ENCODE assay signal across 20 cellular contexts in the genomic region with DNA sequence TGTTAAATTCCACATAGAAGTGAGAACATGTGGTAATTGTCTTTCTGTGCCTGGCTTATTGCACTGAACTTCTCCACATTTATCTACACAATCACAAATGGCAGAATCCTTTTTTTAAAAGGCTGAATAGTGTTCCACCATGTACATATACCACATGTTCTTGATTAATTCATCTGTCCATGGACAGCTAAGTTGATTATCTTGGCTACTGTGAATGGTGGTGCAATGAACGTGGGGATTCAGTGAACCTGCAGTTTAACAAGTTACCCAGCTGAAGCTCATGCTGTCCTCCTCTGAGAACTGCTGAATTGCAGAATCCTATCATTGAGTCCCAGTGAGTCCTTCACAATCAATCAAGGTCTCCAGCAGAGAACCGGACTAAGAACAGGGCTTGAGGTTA.
DNase-seq lines count a peak whose midpoint lies in the region; ATAC-seq and TF ChIP-seq lines count a peak whose summit lies in the region.
"Had no signal": no experiment of that assay in that cellular context is flagged by ENCODE, and none has a peak within 500 bp of the region (broad histone marks: within the 10 kb centered on the region; RNA-seq: fewer than 3 reads in every experiment).

No MANE protein-coding gene starts in this region.

- no peaks in the 10 kb centered on the region for H3K36me3 ChIP-seq in SK-N-SH (replicated peaks in 1 of 2; ENCODE audit: control insufficient read depth in 1 of 2, insufficient read depth in 2 of 2, low read length in 1 of 2)
- H3K36me3 ChIP-seq in spleen = no peaks in the 10 kb centered on the region
- H3K36me3 ChIP-seq: BLaER1 had no signal

- H4K20me1 ChIP-seq in SK-N-SH (ENCODE audit: insufficient read depth) = no peaks in the 10 kb centered on the region
- H4K20me1 ChIP-seq: BLaER1 had no signal

- peak in 1 of 2 experiments; percentile 80; a peak in 1 of 4 replicates for TF ChIP-seq EP300 in SK-N-SH (IDR thresholded peaks at IDR 0.05; ENCODE audit: borderline replicate concordance in 1 of 2, low read depth in 1 of 2, low read length in 1 of 2)

- no peak for ATAC-seq in HG03565 (IDR thresholded peaks at IDR 0.05; ENCODE audit: unreplicated experiment)
- ATAC-seq: PC-3 had no signal

- no peak for TF ChIP-seq POLR2A in spleen (IDR thresholded peaks at IDR 0.05)

- POLR2A ChIA-PET in SK-N-SH (lab: Yijun Ruan, JAX) = no interaction called here

- H3K9me2 ChIP-seq in SK-N-SH = no peaks in the 10 kb centered on the region

- H3K4me1 ChIP-seq in SK-N-SH (ENCODE audit: control insufficient read depth in 1 of 2, insufficient read depth in 2 of 2, low read depth in 1 of 2, low read length in 1 of 2) (peaks cover 9 to 12% of the 10 kb centered on the region in 2 experiments; a peak in 2 of 4 replicates), spleen (no peaks in the 10 kb centered on the region)

- no peak for TF ChIP-seq CTCF in AG10803 (conservative IDR thresholded peaks at IDR 0.05; ENCODE audit: low read length)
- no peak for TF ChIP-seq CTCF in SK-N-SH (IDR thresholded peaks at IDR 0.05)
- no peak for TF ChIP-seq CTCF in choroid plexus epithelial cell (conservative IDR thresholded peaks at IDR 0.05; ENCODE audit: low read depth, low read length)
- no peak for TF ChIP-seq CTCF in spleen (IDR thresholded peaks at IDR 0.05 in 8 of 11, conservative IDR thresholded peaks at IDR 0.05 in 3 of 11)

- H3K9ac ChIP-seq in SK-N-SH = no peak overlapping the region
- H3K9ac ChIP-seq: BLaER1 had no signal

- no peak overlapping the region for H2AFZ ChIP-seq in SK-N-SH (ENCODE audit: low read depth)

- peak; percentile 59 for DNase-seq in AG10803 (ENCODE audit: low read depth)
- DNase-seq in SK-N-SH = peak; percentile 65
- peak; percentile 58 for DNase-seq in choroid plexus epithelial cell (ENCODE audit: low read depth)
- DNase-seq in iris pigment epithelial cell (ENCODE audit: low read depth) = peak; percentile 8
- no peak for DNase-seq in stimulated activated CD4-positive, alpha-beta T cell treated with anti-CD3 and anti-CD28 coated beads, Interleukin-12 subunit alpha, Interleukin-12 subunit beta, amount 100 ng/mL, for 4 hours
- no peak for DNase-seq in spleen
- no peak for DNase-seq in G401 (ENCODE audit: low spot score)
- DNase-seq: CD4-positive, alpha-beta memory T cell; DMS53; HCEC 1CT; KG1; NCI-H1417; NCI-H187 treated with DMSO at 0.1 percent for 48 hours; NCI-H226; NCI-H524 treated with DMSO at 0.1 percent for 48 hours; PC-3; RPMI8226; SHP77 treated with DMSO at 0.1 percent for 48 hours had no signal

- H3K27ac ChIP-seq in SK-N-SH (ENCODE audit: low read depth in 2 of 2, low read length in 1 of 2) (peak overlapping the region in 1 of 2 experiments; percentile 68; a peak in 2 of 4 replicates), spleen (no peak overlapping the region)
- H3K27ac ChIP-seq: BLaER1 had no signal

- H3K4me2 ChIP-seq in SK-N-SH = no peak overlapping the region
- H3K4me2 ChIP-seq: BLaER1 had no signal

- CTCF ChIA-PET in SK-N-SH (lab: Yijun Ruan, JAX) = interaction anchor here (1.0 to 1.2 kb wide), 2 partner anchors 11 to 23 kb away, joined by 3 to 4 read pairs; no protein-coding TSS in a partner anchor

- intact Hi-C loops in spleen (cut with DNase I; ENCODE audit: low total_unique reads) = no loop called here

- H3K27me3 ChIP-seq in SK-N-SH (ENCODE audit: insufficient read depth) = no peaks in the 10 kb centered on the region
- no peaks in the 10 kb centered on the region for H3K27me3 ChIP-seq in spleen (replicated peaks in 1 of 7)
- H3K27me3 ChIP-seq: BLaER1 had no signal

- in situ Hi-C loops in G401 (cut with HindIII; ENCODE audit: low sequenced_read_pairs) = loop anchor here (25.0 kb wide), 1 partner anchor 160 kb away; no protein-coding TSS in a partner anchor

- TF ChIP-seq RAD21 in SK-N-SH (IDR thresholded peaks at IDR 0.05; ENCODE audit: low read length) = no peak; the same call in 1 of the 2 replicates

- H3F3A ChIP-seq in SK-N-SH (replicated peaks; ENCODE audit: insufficient read depth) = no peaks in the 10 kb centered on the region

- H3K9me3 ChIP-seq in SK-N-SH (no peaks in the 10 kb centered on the region), spleen (no peaks in the 10 kb centered on the region)
- H3K9me3 ChIP-seq: BLaER1 had no signal

- H3K79me2 ChIP-seq in SK-N-SH (ENCODE audit: insufficient read depth) = no peaks in the 10 kb centered on the region

- H3K4me3 ChIP-seq in AG10803 (ENCODE audit: low read length) (no peak overlapping the region), SK-N-SH (ENCODE audit: low read depth in 2 of 2, low read length in 1 of 2) (no peak overlapping the region), choroid plexus epithelial cell (ENCODE audit: low read depth, low read length) (no peak overlapping the region), spleen (no peak overlapping the region)
- H3K4me3 ChIP-seq: BLaER1 had no signal

- 23% methylated on average over 2 of the region's 2 CpGs for WGBS in SK-N-SH (ENCODE audit: low lambda C conversion rate)
- 62 to 78% (median 68%) methylated on average over 2 of the region's 2 CpGs for WGBS in spleen, 5 donors

TF ChIP-seq in SK-N-SH, 30 proteins besides CTCF, POLR2A, EP300 and RAD21 (continues in another document):
- TF ChIP-seq GABPA (IDR thresholded peaks at IDR 0.05; ENCODE audit: low read depth) (no peak), SIN3A (IDR thresholded peaks at IDR 0.05; ENCODE audit: borderline replicate concordance, low read depth, low read length) (no peak), MEF2A (IDR thresholded peaks at IDR 0.05; ENCODE audit: borderline replicate concordance, low read depth) (no peak), NRF1 (IDR thresholded peaks at IDR 0.05; ENCODE audit: low read depth, low read length) (no peak), GATA2 (CRISPR knock-in tag; IDR thresholded peaks at IDR 0.05) (peak; percentile 87), FOXJ3 (CRISPR knock-in tag; IDR thresholded peaks at IDR 0.05) (no peak), EZH2phosphoT487 (IDR thresholded peaks at IDR 0.05; ENCODE audit: borderline replicate concordance, low read depth) (no peak), CHD2 (IDR thresholded peaks at IDR 0.05; ENCODE audit: low read length, partially characterized antibody) (peak; percentile 51), USF1 (IDR thresholded peaks at IDR 0.05; ENCODE audit: borderline replicate concordance, low read depth) (no peak), NFIC (IDR thresholded peaks at IDR 0.05; ENCODE audit: borderline replicate concordance) (no peak), MXI1 (IDR thresholded peaks at IDR 0.05; ENCODE audit: low read depth, low read length) (peak; percentile 72), ELF1 (IDR thresholded peaks at IDR 0.05) (no peak), RCOR1 (IDR thresholded peaks at IDR 0.05; ENCODE audit: low read length) (peak; percentile 82), TAF1 (IDR thresholded peaks at IDR 0.05; ENCODE audit: borderline replicate concordance, low read depth, low read length) (no peak), TCF12 (IDR thresholded peaks at IDR 0.05) (peak; percentile 44; the same call in 1 of the 2 replicates), JUND (IDR thresholded peaks at IDR 0.05) (no peak), SMC3 (IDR thresholded peaks at IDR 0.05; ENCODE audit: low read depth, low read length) (0 out of 2 replicates have a peak, but pooled peaks have one; percentile 2), POLR2AphosphoS5 (IDR thresholded peaks at IDR 0.05; ENCODE audit: low read depth, low read length) (no peak), RXRA (IDR thresholded peaks at IDR 0.05; ENCODE audit: borderline replicate concordance, low read depth) (no peak)
- TF ChIP-seq, protein P1, sequence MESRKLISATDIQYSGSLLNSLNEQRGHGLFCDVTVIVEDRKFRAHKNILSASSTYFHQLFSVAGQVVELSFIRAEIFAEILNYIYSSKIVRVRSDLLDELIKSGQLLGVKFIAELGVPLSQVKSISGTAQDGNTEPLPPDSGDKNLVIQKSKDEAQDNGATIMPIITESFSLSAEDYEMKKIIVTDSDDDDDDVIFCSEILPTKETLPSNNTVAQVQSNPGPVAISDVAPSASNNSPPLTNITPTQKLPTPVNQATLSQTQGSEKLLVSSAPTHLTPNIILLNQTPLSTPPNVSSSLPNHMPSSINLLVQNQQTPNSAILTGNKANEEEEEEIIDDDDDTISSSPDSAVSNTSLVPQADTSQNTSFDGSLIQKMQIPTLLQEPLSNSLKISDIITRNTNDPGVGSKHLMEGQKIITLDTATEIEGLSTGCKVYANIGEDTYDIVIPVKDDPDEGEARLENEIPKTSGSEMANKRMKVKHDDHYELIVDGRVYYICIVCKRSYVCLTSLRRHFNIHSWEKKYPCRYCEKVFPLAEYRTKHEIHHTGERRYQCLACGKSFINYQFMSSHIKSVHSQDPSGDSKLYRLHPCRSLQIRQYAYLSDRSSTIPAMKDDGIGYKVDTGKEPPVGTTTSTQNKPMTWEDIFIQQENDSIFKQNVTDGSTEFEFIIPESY (IDR thresholded peaks at IDR 0.05; ENCODE audit: borderline replicate concordance, low read depth) = no peak
- TF ChIP-seq, protein P2, sequence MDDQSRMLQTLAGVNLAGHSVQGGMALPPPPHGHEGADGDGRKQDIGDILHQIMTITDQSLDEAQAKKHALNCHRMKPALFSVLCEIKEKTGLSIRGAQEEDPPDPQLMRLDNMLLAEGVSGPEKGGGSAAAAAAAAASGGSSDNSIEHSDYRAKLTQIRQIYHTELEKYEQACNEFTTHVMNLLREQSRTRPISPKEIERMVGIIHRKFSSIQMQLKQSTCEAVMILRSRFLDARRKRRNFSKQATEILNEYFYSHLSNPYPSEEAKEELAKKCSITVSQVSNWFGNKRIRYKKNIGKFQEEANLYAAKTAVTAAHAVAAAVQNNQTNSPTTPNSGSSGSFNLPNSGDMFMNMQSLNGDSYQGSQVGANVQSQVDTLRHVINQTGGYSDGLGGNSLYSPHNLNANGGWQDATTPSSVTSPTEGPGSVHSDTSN (IDR thresholded peaks at IDR 0.05) = no peak
- TF ChIP-seq, protein P3, sequence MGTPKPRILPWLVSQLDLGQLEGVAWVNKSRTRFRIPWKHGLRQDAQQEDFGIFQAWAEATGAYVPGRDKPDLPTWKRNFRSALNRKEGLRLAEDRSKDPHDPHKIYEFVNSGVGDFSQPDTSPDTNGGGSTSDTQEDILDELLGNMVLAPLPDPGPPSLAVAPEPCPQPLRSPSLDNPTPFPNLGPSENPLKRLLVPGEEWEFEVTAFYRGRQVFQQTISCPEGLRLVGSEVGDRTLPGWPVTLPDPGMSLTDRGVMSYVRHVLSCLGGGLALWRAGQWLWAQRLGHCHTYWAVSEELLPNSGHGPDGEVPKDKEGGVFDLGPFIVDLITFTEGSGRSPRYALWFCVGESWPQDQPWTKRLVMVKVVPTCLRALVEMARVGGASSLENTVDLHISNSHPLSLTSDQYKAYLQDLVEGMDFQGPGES (IDR thresholded peaks at IDR 0.05; ENCODE audit: low read depth, low read length) = no peak

Comparison
In these comparisons a context has a peak if more than half of its experiments do, and no peak if none do; other contexts are left out.
1. DNase-seq: peak in AG10803 (single experiment), SK-N-SH (single experiment), choroid plexus epithelial cell (single experiment) and iris pigment epithelial cell (single experiment); none in stimulated activated CD4-positive, alpha-beta T cell treated with anti-CD3 and anti-CD28 coated beads, Interleukin-12 subunit alpha, Interleukin-12 subunit beta, amount 100 ng/mL, for 4 hours (single experiment), spleen (single experiment) and G401 (single experiment).